11 cellular contexts compared by ENCODE assay signal in genomic region chr1:150604226-150604588, GRCh38. TPM values are rescaled to one million over a fixed set of nuclear protein-coding genes. Genes with fewer than 3 reads are reported as not detected.
DNase-seq lines count a peak whose midpoint lies in the region; ATAC-seq and TF ChIP-seq lines count a peak whose summit lies in the region.
"Had no signal": no experiment of that assay in that cellular context is flagged by ENCODE, and none has a peak within 500 bp of the region (broad histone marks: within the 10 kb centered on the region; RNA-seq: fewer than 3 reads in every experiment).

No MANE protein-coding gene starts in this region.

- no peak overlapping the region; the same call in 1 of the 2 replicates for H2AFZ ChIP-seq in SK-N-SH (ENCODE audit: low read depth)

- CTCF ChIA-PET in SK-N-SH (lab: Yijun Ruan, JAX) = interaction anchor here (1.4 kb wide), 1 partner anchor 18 kb away, joined by 3 read pairs; no protein-coding TSS in a partner anchor

- POLR2A ChIA-PET in SK-N-SH (lab: Yijun Ruan, JAX) = no interaction called here

- H3K4me3 ChIP-seq in SK-N-SH (ENCODE audit: low read depth in 2 of 2, low read length in 1 of 2) (no peak overlapping the region), adrenal gland (no peak overlapping the region), left lung (no peak overlapping the region), spleen (no peak overlapping the region)

- 54% methylated on average over 2 of the region's 2 CpGs for WGBS in SK-N-SH (ENCODE audit: low lambda C conversion rate)
- 83 to 91% (median 87%) methylated on average over 2 of the region's 2 CpGs for WGBS in adrenal gland, 4 donors
- 94 to 100% (median 97%) methylated on average over 2 of the region's 2 CpGs for WGBS in spleen, 5 donors

- ATAC-seq in SK-N-SH treated with all-trans-retinoic acid at 6 μM for 48 hours = no peak
- no peak for ATAC-seq in left lung
- no peak for ATAC-seq in GM19452 (IDR thresholded peaks at IDR 0.05; ENCODE audit: unreplicated experiment)

- DNase-seq in SK-N-SH = no peak
- DNase-seq in adrenal gland = no peak
- no peak for DNase-seq in left lung
- DNase-seq in spleen = no peak
- no peak for DNase-seq in NCI-H748 (lab: John Stamatoyannopoulos, UW; ENCODE audit: unreplicated experiment)
- no peak for DNase-seq in COLO829 (ENCODE audit: low spot score)
- DNase-seq: 8988T, NCI-H510A treated with DMSO at 0.1 percent for 48 hours had no signal

- peak overlapping the region; percentile 58 for H3K9ac ChIP-seq in SK-N-SH

- H3F3A ChIP-seq in SK-N-SH (replicated peaks; ENCODE audit: insufficient read depth) = peaks cover 17% of the 10 kb centered on the region

- H3K36me3 ChIP-seq in SK-N-SH (replicated peaks in 1 of 2; ENCODE audit: control insufficient read depth in 1 of 2, insufficient read depth in 2 of 2, low read length in 1 of 2) (no peaks in the 10 kb centered on the region), adrenal gland (replicated peaks in 1 of 2) (no peaks in the 10 kb centered on the region), left lung (no peaks in the 10 kb centered on the region), spleen (peaks cover 0 to 26% (median 6%) of the 10 kb centered on the region in 6 donors)

- intact Hi-C loops in adrenal gland (cut with DNase I) (no loop called here), left lung (cut with DNase I) (no loop called here), spleen (cut with DNase I; ENCODE audit: low total_unique reads) (no loop called here)

- TF ChIP-seq CTCF in SK-N-SH (IDR thresholded peaks at IDR 0.05) (no peak), adrenal gland (IDR thresholded peaks at IDR 0.05) (no peak), left lung (IDR thresholded peaks at IDR 0.05) (no peak), spleen (IDR thresholded peaks at IDR 0.05 in 8 of 11, conservative IDR thresholded peaks at IDR 0.05 in 3 of 11) (no peak)

- H3K4me1 ChIP-seq in SK-N-SH (ENCODE audit: control insufficient read depth in 1 of 2, insufficient read depth in 2 of 2, low read depth in 1 of 2, low read length in 1 of 2) (peaks cover 6 to 19% of the 10 kb centered on the region in 2 experiments; a peak in 3 of 4 replicates), adrenal gland (replicated peaks in 1 of 2) (peaks cover 13 to 16% of the 10 kb centered on the region in 2 donors), left lung (peaks cover 9 to 52% of the 10 kb centered on the region in 2 donors), spleen (peaks cover 0 to 35% (median 5%) of the 10 kb centered on the region in 6 donors)

- peaks cover 9% of the 10 kb centered on the region; the same call in 1 of the 2 replicates for H3K79me2 ChIP-seq in SK-N-SH (ENCODE audit: insufficient read depth)

- H3K4me2 ChIP-seq in SK-N-SH = peak overlapping the region; percentile 48

- no peaks in the 10 kb centered on the region for H3K9me2 ChIP-seq in SK-N-SH

- H4K20me1 ChIP-seq in SK-N-SH (ENCODE audit: insufficient read depth) = no peaks in the 10 kb centered on the region

- TF ChIP-seq POLR2A in adrenal gland (IDR thresholded peaks at IDR 0.05) (no peak), spleen (IDR thresholded peaks at IDR 0.05) (no peak)

- TF ChIP-seq EP300 in SK-N-SH (IDR thresholded peaks at IDR 0.05; ENCODE audit: borderline replicate concordance in 1 of 2, low read depth in 1 of 2, low read length in 1 of 2) = no peak

- TF ChIP-seq RAD21 in SK-N-SH (IDR thresholded peaks at IDR 0.05; ENCODE audit: low read length) = no peak

- H3K27ac ChIP-seq in SK-N-SH (ENCODE audit: low read depth in 2 of 2, low read length in 1 of 2) (peak overlapping the region; percentile 76 to 98), adrenal gland (peak overlapping the region; percentile 78 to 96 (median 85)), left lung (peak overlapping the region; percentile 85 to 90), spleen (peak overlapping the region; percentile 43 to 84 (median 74))

- H3K9me3 ChIP-seq in SK-N-SH (no peaks in the 10 kb centered on the region), adrenal gland (replicated peaks in 1 of 3) (no peaks in the 10 kb centered on the region), left lung (no peaks in the 10 kb centered on the region), spleen (no peaks in the 10 kb centered on the region)

- H3K27me3 ChIP-seq in SK-N-SH (ENCODE audit: insufficient read depth) (no peaks in the 10 kb centered on the region), adrenal gland (no peaks in the 10 kb centered on the region), left lung (no peaks in the 10 kb centered on the region), spleen (replicated peaks in 1 of 7) (no peaks in the 10 kb centered on the region)

TF ChIP-seq in SK-N-SH, 30 proteins besides CTCF, POLR2A, EP300 and RAD21 (continues in another document):
- TF ChIP-seq TCF12 (IDR thresholded peaks at IDR 0.05) (no peak), MEF2A (IDR thresholded peaks at IDR 0.05; ENCODE audit: borderline replicate concordance, low read depth) (no peak), IRF3 (IDR thresholded peaks at IDR 0.05; ENCODE audit: low read depth, low read length) (no peak), TEAD4 (IDR thresholded peaks at IDR 0.05; ENCODE audit: borderline replicate concordance, insufficient read depth) (no peak), RFX5 (IDR thresholded peaks at IDR 0.05; ENCODE audit: low read length) (no peak), ELF1 (IDR thresholded peaks at IDR 0.05) (no peak), SMC3 (IDR thresholded peaks at IDR 0.05; ENCODE audit: low read depth, low read length) (no peak)

TF ChIP-seq in SK-N-SH treated with all-trans-retinoic acid at 6 μM for 48 hours, 23 proteins besides CTCF, POLR2A, EP300 and RAD21 (continues in another document):
- no peak for TF ChIP-seq PATZ1 (CRISPR knock-in tag; IDR thresholded peaks at IDR 0.05; ENCODE audit: borderline replicate concordance)
- no peak for TF ChIP-seq TCF4 (CRISPR knock-in tag; IDR thresholded peaks at IDR 0.05; ENCODE audit: borderline replicate concordance)
- no peak for TF ChIP-seq ARNTL (CRISPR knock-in tag; IDR thresholded peaks at IDR 0.05; ENCODE audit: borderline replicate concordance, low read depth)
- TF ChIP-seq TOX (CRISPR knock-in tag; IDR thresholded peaks at IDR 0.05; ENCODE audit: borderline replicate concordance) = no peak
- no peak for TF ChIP-seq GLIS3 (CRISPR knock-in tag; IDR thresholded peaks at IDR 0.05)
- no peak for TF ChIP-seq ESRRG (CRISPR knock-in tag; IDR thresholded peaks at IDR 0.05)
- no peak for TF ChIP-seq PPARA (CRISPR knock-in tag; IDR thresholded peaks at IDR 0.05; ENCODE audit: borderline replicate concordance)
- no peak for TF ChIP-seq POU6F1 (CRISPR knock-in tag; IDR thresholded peaks at IDR 0.05; ENCODE audit: borderline replicate concordance, low read depth)

RNA-seq across cellular contexts. Expression of gene MCL1, which starts 24.8 kb away (rescaled TPM):
- polyA plus RNA-seq in SK-N-SH (2012; rRNA removed) (110 and 131 TPM in 2 replicates), adrenal gland (100 to 1,000 TPM in 1 of 3 donors, 10 to 100 TPM in 2; 57.4 to 187 (median 90.5) TPM), spleen (100 to 1,000 TPM in 1 of 3 donors, 10 to 100 TPM in 2; 75.8 to 118 (median 85.9) TPM)
- 70.8 and 82.9 TPM in 2 replicates for polyA plus RNA-seq in SK-N-SH (2012; cell fraction: cytosol; rRNA removed)
- polyA plus RNA-seq in SK-N-SH (2012; cell fraction: nucleus; rRNA removed) = 354 and 429 TPM in 2 replicates
- total RNA-seq in adrenal gland (100 to 1,000 TPM; 146 to 299 (median 207) TPM), left lung (100 to 1,000 TPM; 266 to 280 TPM), spleen (100 to 1,000 TPM; 261 to 435 (median 336) TPM)

RNA-seq across cellular contexts. Expression of gene ENSA, which starts 25.2 kb away (rescaled TPM):
- polyA plus RNA-seq in SK-N-SH (2012; rRNA removed) (47.4 and 56.3 TPM in 2 replicates), adrenal gland (100 to 1,000 TPM in 2 of 3 donors, 10 to 100 TPM in 1; 100.0 to 215 (median 110) TPM), spleen (100 to 1,000 TPM in 2 of 3 donors, 10 to 100 TPM in 1; 96.3 to 127 (median 107) TPM)
- polyA plus RNA-seq in SK-N-SH (2012; cell fraction: cytosol; rRNA removed) = 62.5 and 74.7 TPM in 2 replicates
- polyA plus RNA-seq in SK-N-SH (2012; cell fraction: nucleus; rRNA removed) = 32.5 and 33.7 TPM in 2 replicates
- total RNA-seq in adrenal gland (100 to 1,000 TPM in 5 of 8 donors, 10 to 100 TPM in 3; 91.8 to 167 (median 118) TPM), left lung (100 to 1,000 TPM; 181 to 199 TPM), spleen (100 to 1,000 TPM in 6 of 7 donors, 10 to 100 TPM in 1; 97.0 to 153 (median 135) TPM)

RNA-seq across cellular contexts. Expression of gene ADAMTSL4, which starts 55.0 kb away (rescaled TPM):
- 2.4 and 3.4 TPM in 2 replicates for polyA plus RNA-seq in SK-N-SH (2012; rRNA removed)
- polyA plus RNA-seq in SK-N-SH (2012; cell fraction: cytosol; rRNA removed) = 1.9 and 3.0 TPM in 2 replicates
- polyA plus RNA-seq in SK-N-SH (2012; cell fraction: nucleus; rRNA removed) = 11.2 and 16.1 TPM in 2 replicates
- 10 to 100 TPM in 4 of 8 donors, 1 to 10 TPM in 4; 4.5 to 34.4 (median 9.2) TPM for total RNA-seq in adrenal gland
- polyA plus RNA-seq in adrenal gland = 10 to 100 TPM in 2 of 3 donors, 1 to 10 TPM in 1; 1.7 to 31.4 (median 31.1) TPM
- 10 to 100 TPM; 52.9 to 76.0 TPM for total RNA-seq in left lung
- 10 to 100 TPM in 5 of 7 donors, 1 to 10 TPM in 2; 2.8 to 19.1 (median 12.4) TPM for total RNA-seq in spleen
- 10 to 100 TPM in 1 of 3 donors, 1 to 10 TPM in 2; 5.0 to 10.9 (median 9.4) TPM for polyA plus RNA-seq in spleen
- total RNA-seq: HT-29 had no signal
